In the genomic region with DNA sequence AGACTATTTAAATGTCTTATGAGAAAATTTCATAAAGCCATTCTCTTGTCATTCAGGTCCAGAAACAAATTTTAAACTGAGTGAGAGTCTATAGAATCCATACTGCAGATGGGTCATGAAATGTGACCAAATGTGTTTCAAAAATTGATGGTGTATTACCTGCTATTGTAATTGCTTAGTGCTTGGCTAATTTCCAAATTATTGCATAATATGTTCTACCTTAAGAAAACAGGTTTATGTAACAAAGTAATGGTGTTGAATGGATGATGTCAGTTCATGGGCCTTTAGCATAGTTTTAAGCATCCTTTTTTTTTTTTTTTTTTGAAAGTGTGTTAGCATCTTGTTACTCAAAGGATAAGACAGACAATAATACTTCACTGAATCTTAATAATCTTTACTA, we compare ENCODE assay signal across 13 cellular contexts. TPM values are rescaled to one million over a fixed set of nuclear protein-coding genes. Genes with fewer than 3 reads are reported as not detected.
DNase-seq lines count a peak whose midpoint lies in the region; ATAC-seq, FAIRE-seq and TF ChIP-seq lines count a peak whose summit lies in the region.
"Had no signal": no experiment of that assay in that cellular context is flagged by ENCODE, and none has a peak within 500 bp of the region (broad histone marks: within the 10 kb centered on the region; RNA-seq: fewer than 3 reads in every experiment).

No MANE protein-coding gene starts in this region.

- H3K27ac ChIP-seq in pancreas, result peak overlapping the region in 1 of 4 donors; percentile 11

- H3K36me3 ChIP-seq in endocrine pancreas (ENCODE audit: control insufficient read depth, insufficient read depth, low read length), result no peaks in the 10 kb centered on the region
- H3K36me3 ChIP-seq in pancreas, result peaks cover 0 to 7% (median 0%) of the 10 kb centered on the region in 3 donors

- ATAC-seq in pancreas (no peak), HG02870 (IDR thresholded peaks at IDR 0.05; ENCODE audit: unreplicated experiment) (no peak)
- ATAC-seq: activated CD8-positive, alpha-beta T cell treated with anti-CD3 and anti-CD28 coated beads, Interleukin-2, amount 10 ng/mL, durations not matched to agents 7 days and 5 days had no signal

- no peak overlapping the region for H3K9ac ChIP-seq in endocrine pancreas (ENCODE audit: control insufficient read depth, insufficient read depth, low read length)

- DNase-seq in G401 (ENCODE audit: low spot score), result peak; percentile 56
- DNase-seq in NCI-H2029 treated with DMSO at 0.1 percent for 48 hours (lab: John Stamatoyannopoulos, UW), result peak; percentile 42
- no peak for DNase-seq in pancreas
- no peak for DNase-seq in NCI-H2081 (lab: John Stamatoyannopoulos, UW)
- no peak for DNase-seq in activated CD4-positive, alpha-beta T cell treated with anti-CD3 and anti-CD28 coated beads, Interleukin-2, amount 50 U/mL, for 48 hours
- DNase-seq in stimulated activated CD4-positive, alpha-beta T cell treated with anti-CD3 and anti-CD28 coated beads, Interleukin-4, amount 100 ng/mL, for 24 hours, result no peak
- DNase-seq: activated CD8-positive, alpha-beta T cell treated with anti-CD3 and anti-CD28 coated beads, Interleukin-2, amount 10 ng/mL, durations not matched to agents 7 days and 5 days; activated gamma-delta T cell; Kasumi-1; NCI-H2171 treated with DMSO at 0.1 percent for 48 hours; testis had no signal

- in situ Hi-C loops in G401 (cut with HindIII; ENCODE audit: low sequenced_read_pairs), result no loop called here

- H3K9me3 ChIP-seq in endocrine pancreas (ENCODE audit: control insufficient read depth, low read length), result no peaks in the 10 kb centered on the region
- H3K9me3 ChIP-seq in pancreas, result no peaks in the 10 kb centered on the region
- H3K9me3 ChIP-seq: testis had no signal

- H3K4me3 ChIP-seq in endocrine pancreas (ENCODE audit: control insufficient read depth, insufficient read depth, low read length) (peak overlapping the region; percentile 73), pancreas (no peak overlapping the region)
- H3K4me3 ChIP-seq: testis had no signal

- TF ChIP-seq CTCF in pancreas (IDR thresholded peaks at IDR 0.05), result no peak

- H3K4me1 ChIP-seq in endocrine pancreas (ENCODE audit: control insufficient read depth, insufficient read depth, low read length) (peaks cover 15% of the 10 kb centered on the region), pancreas (peaks cover 0 to 21% (median 16%) of the 10 kb centered on the region in 3 donors)
- H3K4me1 ChIP-seq: testis had no signal

- intact Hi-C loops in pancreas (cut with DNase I), result no loop called here

- FAIRE-seq in pancreas (lab: Jason Lieb, UNC), result peak; percentile 81

- H3K27me3 ChIP-seq in endocrine pancreas (ENCODE audit: control insufficient read depth, insufficient read depth, low read length) (no peaks in the 10 kb centered on the region), pancreas (no peaks in the 10 kb centered on the region)
- H3K27me3 ChIP-seq: testis had no signal

RNA-seq across cellular contexts. Expression of a gene that starts 5.0 kb away (rescaled TPM):
- not detected in 2 replicates for total RNA-seq in G401 (2014; rRNA removed; shearing (Covaris generic))
- 100 to 1,000 TPM in 2 of 6 donors, 10 to 100 TPM in 4; 36.2 to 118 (median 66.0) TPM for total RNA-seq in pancreas
- 10 to 100 TPM; 14.0 to 24.3 TPM for polyA plus RNA-seq in pancreas

Comparison
In these comparisons a context has a peak if more than half of its experiments do, and no peak if none do; other contexts are left out.
1. DNase-seq: peak in G401 (single experiment) and NCI-H2029 treated with DMSO at 0.1 percent for 48 hours (single experiment); none in pancreas (0 of 6), NCI-H2081 (0 of 2), activated CD4-positive, alpha-beta T cell treated with anti-CD3 and anti-CD28 coated beads, Interleukin-2, amount 50 U/mL, for 48 hours (0 of 2) and stimulated activated CD4-positive, alpha-beta T cell treated with anti-CD3 and anti-CD28 coated beads, Interleukin-4, amount 100 ng/mL, for 24 hours (single experiment).
2. RNA of a gene that starts 5.0 kb away (total RNA-seq): 36.2 to 118 TPM in pancreas; not detected in G401; every median in the first group is over 10 times any median in the second.